9 cellular contexts compared by ENCODE assay signal in genomic region chr18:51032193-51032592, GRCh38. TPM values are rescaled to one million over a fixed set of nuclear protein-coding genes. Genes with fewer than 3 reads are reported as not detected.
DNase-seq lines count a peak whose midpoint lies in the region; ATAC-seq lines count a peak whose summit lies in the region.
"Had no signal": no experiment of that assay in that cellular context is flagged by ENCODE, and none has a peak within 500 bp of the region (broad histone marks: within the 10 kb centered on the region; RNA-seq: fewer than 3 reads in every experiment).

No MANE protein-coding gene starts in this region.

- intact Hi-C loops in activated CD4-positive, alpha-beta T cell treated with anti-CD3 and anti-CD28 coated beads, Interleukin-2, amount 10 ng/mL, durations not matched to agents 24 days and 14 days (cut with micrococcal nuclease), result loop anchor here (5.0 to 10.0 kb wide), 3 partner anchors 120 to 747 kb away; partner anchors contain the start of genes CXXC1, MBD1 and MRO
- intact Hi-C loops in activated CD4-positive, alpha-beta memory T cell treated with anti-CD3 and anti-CD28 coated beads for 36 hours (cut with micrococcal nuclease), result loop anchor here (5.0 kb wide), 1 partner anchor 140 kb away; no protein-coding TSS in a partner anchor

- peaks cover 52% of the 10 kb centered on the region for H3K4me1 Mint-ChIP-seq in activated CD4-positive, alpha-beta T cell treated with anti-CD3 and anti-CD28 coated beads, Interleukin-2, amount 10 ng/mL, durations not matched to agents 24 days and 14 days
- H3K4me1 Mint-ChIP-seq in activated CD4-positive, alpha-beta memory T cell treated with anti-CD3 and anti-CD28 coated beads for 36 hours (ENCODE audit: low read depth), result peaks cover 78% of the 10 kb centered on the region
- peaks cover 81% of the 10 kb centered on the region for H3K4me1 Mint-ChIP-seq in stimulated activated memory B cell treated with anti-CD40 and anti-IgM and Interleukin-4, amounts not matched to agents 10 μg/mL and 1 μg/mL and 100 μg/mL, for 72 hours

- CTCF ChIA-PET in activated CD4-positive, alpha-beta memory T cell treated with anti-CD3 and anti-CD28 coated beads for 36 hours (lab: Charles Lee), result interaction anchor here (1.7 to 5.5 kb wide), 2 partner anchors 19 to 212 kb away, joined by 7 to 28 read pairs; partner anchors contain the start of gene MRO

- H3K4me3 Mint-ChIP-seq in activated CD4-positive, alpha-beta T cell treated with anti-CD3 and anti-CD28 coated beads, Interleukin-2, amount 10 ng/mL, durations not matched to agents 24 days and 14 days, result peak overlapping the region; percentile 96
- H3K4me3 Mint-ChIP-seq in activated CD4-positive, alpha-beta memory T cell treated with anti-CD3 and anti-CD28 coated beads for 36 hours, result peak overlapping the region; percentile 99
- H3K4me3 Mint-ChIP-seq in stimulated activated memory B cell treated with anti-CD40 and anti-IgM and Interleukin-4, amounts not matched to agents 10 μg/mL and 1 μg/mL and 100 μg/mL, for 72 hours, result peak overlapping the region; percentile 41

- H3K27ac Mint-ChIP-seq in activated CD4-positive, alpha-beta T cell treated with anti-CD3 and anti-CD28 coated beads, Interleukin-2, amount 10 ng/mL, durations not matched to agents 24 days and 14 days, result no peak overlapping the region
- no peak overlapping the region for H3K27ac Mint-ChIP-seq in activated CD4-positive, alpha-beta memory T cell treated with anti-CD3 and anti-CD28 coated beads for 36 hours
- H3K27ac Mint-ChIP-seq in stimulated activated memory B cell treated with anti-CD40 and anti-IgM and Interleukin-4, amounts not matched to agents 10 μg/mL and 1 μg/mL and 100 μg/mL, for 72 hours, result no peak overlapping the region

- no peak for ATAC-seq in stimulated activated memory B cell treated with anti-CD40 and anti-IgM and Interleukin-4, amounts not matched to agents 10 μg/mL and 1 μg/mL and 100 μg/mL, for 72 hours
- ATAC-seq in HG03432 (IDR thresholded peaks at IDR 0.05; ENCODE audit: unreplicated experiment), result no peak

- POLR2A ChIA-PET in activated CD4-positive, alpha-beta memory T cell treated with anti-CD3 and anti-CD28 coated beads for 36 hours (lab: Charles Lee), result interaction anchor here (1.2 kb wide), 1 partner anchor 163 kb away, joined by 3 read pairs; no protein-coding TSS in a partner anchor

- peaks cover 29% of the 10 kb centered on the region for H3K36me3 Mint-ChIP-seq in activated CD4-positive, alpha-beta T cell treated with anti-CD3 and anti-CD28 coated beads, Interleukin-2, amount 10 ng/mL, durations not matched to agents 24 days and 14 days (ENCODE audit: low read depth)
- H3K36me3 Mint-ChIP-seq in activated CD4-positive, alpha-beta memory T cell treated with anti-CD3 and anti-CD28 coated beads for 36 hours, result peaks cover 18% of the 10 kb centered on the region
- H3K36me3 Mint-ChIP-seq in stimulated activated memory B cell treated with anti-CD40 and anti-IgM and Interleukin-4, amounts not matched to agents 10 μg/mL and 1 μg/mL and 100 μg/mL, for 72 hours, result peaks cover 15% of the 10 kb centered on the region

- H3K9me3 Mint-ChIP-seq in activated CD4-positive, alpha-beta T cell treated with anti-CD3 and anti-CD28 coated beads, Interleukin-2, amount 10 ng/mL, durations not matched to agents 24 days and 14 days, result no peaks in the 10 kb centered on the region
- no peaks in the 10 kb centered on the region for H3K9me3 Mint-ChIP-seq in activated CD4-positive, alpha-beta memory T cell treated with anti-CD3 and anti-CD28 coated beads for 36 hours
- no peaks in the 10 kb centered on the region for H3K9me3 Mint-ChIP-seq in stimulated activated memory B cell treated with anti-CD40 and anti-IgM and Interleukin-4, amounts not matched to agents 10 μg/mL and 1 μg/mL and 100 μg/mL, for 72 hours

- H3K4me3 ChIP-seq in iPS-11a (ENCODE audit: low read depth, low read length), result peak overlapping the region; percentile 88

- no peaks in the 10 kb centered on the region for H3K27me3 Mint-ChIP-seq in activated CD4-positive, alpha-beta T cell treated with anti-CD3 and anti-CD28 coated beads, Interleukin-2, amount 10 ng/mL, durations not matched to agents 24 days and 14 days
- H3K27me3 Mint-ChIP-seq in activated CD4-positive, alpha-beta memory T cell treated with anti-CD3 and anti-CD28 coated beads for 36 hours, result no peaks in the 10 kb centered on the region
- H3K27me3 Mint-ChIP-seq in stimulated activated memory B cell treated with anti-CD40 and anti-IgM and Interleukin-4, amounts not matched to agents 10 μg/mL and 1 μg/mL and 100 μg/mL, for 72 hours, result no peaks in the 10 kb centered on the region

- no peak for DNase-seq in activated CD4-positive, alpha-beta T cell treated with anti-CD3 and anti-CD28 coated beads, Interleukin-2, amount 10 ng/mL, durations not matched to agents 24 days and 14 days
- DNase-seq in activated CD4-positive, alpha-beta T cell treated with anti-CD3 and anti-CD28 coated beads, Interleukin-2, amount 50 U/mL, for 48 hours, result no peak
- no peak for DNase-seq in activated CD4-positive, alpha-beta memory T cell treated with anti-CD3 and anti-CD28 coated beads for 36 hours
- no peak for DNase-seq in iPS-NIHi11 (ENCODE audit: low spot score)
- no peak for DNase-seq in NCI-H1048 (lab: John Stamatoyannopoulos, UW)
- DNase-seq: substantia nigra had no signal

RNA-seq across cellular contexts. Expression of gene SMAD4, which starts 2.2 kb away (rescaled TPM):
- total RNA-seq in activated CD4-positive, alpha-beta T cell treated with anti-CD3 and anti-CD28 coated beads, Interleukin-2, amount 10 ng/mL, durations not matched to agents 24 days and 14 days, result 76.5 and 90.8 TPM in 2 replicates
- 10 to 100 TPM; 72.5 to 72.7 TPM for total RNA-seq in activated CD4-positive, alpha-beta memory T cell treated with anti-CD3 and anti-CD28 coated beads for 36 hours

Comparison
In these comparisons a context has a peak if more than half of its experiments do, and no peak if none do; other contexts are left out.
1. H3K4me3 Mint-ChIP-seq: peak in every context shown above with its lines; median percentile 99 in activated CD4-positive, alpha-beta memory T cell treated with anti-CD3 and anti-CD28 coated beads for 36 hours; 96 in activated CD4-positive, alpha-beta T cell treated with anti-CD3 and anti-CD28 coated beads, Interleukin-2, amount 10 ng/mL, durations not matched to agents 24 days and 14 days; 41 in stimulated activated memory B cell treated with anti-CD40 and anti-IgM and Interleukin-4, amounts not matched to agents 10 μg/mL and 1 μg/mL and 100 μg/mL, for 72 hours.